In genomic region chr14:44505588-44505987, GRCh38 we compare ENCODE assay signal across 1 cellular context.
TF ChIP-seq lines count a peak whose summit lies in the region.

No MANE protein-coding gene starts in this region.

TF ChIP-seq in HepG2, 621 proteins besides CTCF, POLR2A, EP300 and RAD21:
- peak; percentile 55 for TF ChIP-seq STAG1 (CRISPR knock-in tag; IDR thresholded peaks at IDR 0.05)
- TF ChIP-seq ISX (CRISPR knock-in tag; conservative IDR thresholded peaks at IDR 0.05), result no peak
- peak; percentile 26; the same call in 1 of the 2 replicates for TF ChIP-seq SMC3 (IDR thresholded peaks at IDR 0.05; ENCODE audit: low read length)
